ENCODE assay signal across 14 cellular contexts in the genomic region with DNA sequence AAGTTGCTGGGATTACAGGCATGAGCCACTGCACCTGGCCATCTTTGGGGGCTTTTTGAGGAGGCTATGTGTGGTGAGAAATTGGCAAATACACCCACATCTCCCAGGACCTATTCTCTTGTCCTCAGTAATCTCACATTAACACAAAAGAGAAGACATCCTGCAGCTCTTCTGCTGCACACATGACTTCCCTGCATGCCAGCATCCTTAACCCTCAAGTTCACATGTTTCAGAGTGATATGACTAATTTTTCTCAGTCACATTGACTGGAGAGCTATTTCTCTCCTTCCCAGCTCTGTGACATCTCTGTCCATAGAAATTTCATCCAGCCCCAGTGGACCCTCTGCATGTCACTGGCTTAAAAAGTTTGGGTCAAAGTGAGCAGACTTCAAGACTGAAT. TPM values are rescaled to one million over a fixed set of nuclear protein-coding genes. Genes with fewer than 3 reads are reported as not detected.
DNase-seq lines count a peak whose midpoint lies in the region; ATAC-seq and TF ChIP-seq lines count a peak whose summit lies in the region.
"Had no signal": no experiment of that assay in that cellular context is flagged by ENCODE, and none has a peak within 500 bp of the region (broad histone marks: within the 10 kb centered on the region; RNA-seq: fewer than 3 reads in every experiment).

No MANE protein-coding gene starts in this region.

- H3K27ac Mint-ChIP-seq in activated CD4-positive, alpha-beta memory T cell treated with anti-CD3 and anti-CD28 coated beads for 36 hours: no peak overlapping the region
- H3K27ac Mint-ChIP-seq in activated CD4-positive, alpha-beta memory T cell treated with anti-CD3 and anti-CD28 coated beads, Interleukin-2, amount 10 ng/mL, durations not matched to agents 7 days and 5 days: no peak overlapping the region
- peak overlapping the region; percentile 11 for H3K27ac Mint-ChIP-seq in central memory CD8-positive, alpha-beta T cell (ENCODE audit: low read depth)
- peak overlapping the region; percentile 32 for H3K27ac Mint-ChIP-seq in osteocyte (ENCODE audit: unreplicated experiment)

- peak; percentile 13 for DNase-seq in activated CD4-positive, alpha-beta memory T cell treated with anti-CD3 and anti-CD28 coated beads for 36 hours
- DNase-seq in activated CD4-positive, alpha-beta memory T cell treated with anti-CD3 and anti-CD28 coated beads, Interleukin-2, amount 10 ng/mL, durations not matched to agents 7 days and 5 days: no peak
- DNase-seq in OCI-LY7 (ENCODE audit: low spot score) (no peak), osteocyte (ENCODE audit: extremely low spot score, unreplicated experiment) (no peak), epidermal melanocyte (ENCODE audit: insufficient read length, low spot score) (no peak), left lung (no peak)
- no peak for DNase-seq in central memory CD8-positive, alpha-beta T cell (ENCODE audit: low spot score in 2 of 2)
- DNase-seq: COR-L47, left ventricle myocardium inferior had no signal

- peak overlapping the region; percentile 45; the same call in 1 of the 2 replicates for H2AFZ ChIP-seq in OCI-LY7 (ENCODE audit: low read length)
- H2AFZ ChIP-seq: parathyroid adenoma had no signal

- peaks cover 24% of the 10 kb centered on the region for H3K79me2 ChIP-seq in OCI-LY7 (ENCODE audit: insufficient read depth, low read depth, low read length)
- H3K79me2 ChIP-seq: parathyroid adenoma had no signal

- TF ChIP-seq CTCF in OCI-LY7 (conservative IDR thresholded peaks at IDR 0.05; ENCODE audit: low read length) (no peak), osteocyte (IDR thresholded peaks at IDR 0.05) (no peak), left lung (IDR thresholded peaks at IDR 0.05) (no peak)

- ATAC-seq in central memory CD8-positive, alpha-beta T cell (replicated peaks; ENCODE audit: extremely low read depth, poor library complexity, severe bottlenecking): no peak
- no peak for ATAC-seq in GM21381 (IDR thresholded peaks at IDR 0.05; ENCODE audit: unreplicated experiment)
- ATAC-seq in left lung: no peak
- ATAC-seq: activated CD4-positive, CD25-positive, alpha-beta regulatory T cell treated with anti-CD3 and anti-CD28 coated beads, Interleukin-2, amount 50 U/mL, for 24 hours had no signal

- no peaks in the 10 kb centered on the region for H4K20me1 ChIP-seq in OCI-LY7 (ENCODE audit: insufficient read depth, low read length)

- no peaks in the 10 kb centered on the region for H3K9me3 ChIP-seq in OCI-LY7 (ENCODE audit: low read length)
- no peaks in the 10 kb centered on the region for H3K9me3 ChIP-seq in left lung
- H3K9me3 ChIP-seq: left ventricle myocardium inferior had no signal

- CTCF ChIA-PET in activated CD4-positive, alpha-beta memory T cell treated with anti-CD3 and anti-CD28 coated beads for 36 hours (lab: Charles Lee): interaction anchor here (0.9 to 2.0 kb wide), 2 partner anchors 14 to 122 kb away, joined by 3 to 10 read pairs; no protein-coding TSS in a partner anchor
- CTCF ChIA-PET in activated CD4-positive, alpha-beta memory T cell treated with anti-CD3 and anti-CD28 coated beads, Interleukin-2, amount 10 ng/mL, durations not matched to agents 7 days and 5 days (lab: Charles Lee): interaction anchor here (1.3 kb wide), 1 partner anchor 9 kb away, joined by 3 read pairs; no protein-coding TSS in a partner anchor
- CTCF ChIA-PET in OCI-LY7 (lab: Charles Lee; ENCODE audit: unreplicated experiment): no interaction called here

- H3K9me2 ChIP-seq in OCI-LY7 (ENCODE audit: insufficient read depth, low read length): no peaks in the 10 kb centered on the region

- intact Hi-C loops in activated CD4-positive, alpha-beta memory T cell treated with anti-CD3 and anti-CD28 coated beads for 36 hours (cut with micrococcal nuclease): loop anchor here (5.0 to 10.0 kb wide), 2 partner anchors 241 to 403 kb away; a partner anchor contains a TSS
- intact Hi-C loops in OCI-LY7 (cut with micrococcal nuclease; ENCODE audit: unreplicated experiment): no loop called here
- intact Hi-C loops in left lung (cut with DNase I): no loop called here

- no TSS peak for BruUV-seq in OCI-LY7 (replicated peaks; lab: Mats Ljungman, UMichigan)

- H3K27ac ChIP-seq in OCI-LY7 (ENCODE audit: low read depth, low read length, poor library complexity, severe bottlenecking) (no peak overlapping the region), left lung (no peak overlapping the region)
- H3K27ac ChIP-seq: cardiac muscle cell, left ventricle myocardium inferior, parathyroid adenoma had no signal

- H3K4me2 ChIP-seq in OCI-LY7 (ENCODE audit: low read length): no peak overlapping the region

- peaks cover 0 to 18% of the 10 kb centered on the region in 2 donors for H3K27me3 ChIP-seq in left lung

- no peak overlapping the region for H3K4me3 Mint-ChIP-seq in activated CD4-positive, alpha-beta memory T cell treated with anti-CD3 and anti-CD28 coated beads for 36 hours
- H3K4me3 Mint-ChIP-seq in activated CD4-positive, alpha-beta memory T cell treated with anti-CD3 and anti-CD28 coated beads, Interleukin-2, amount 10 ng/mL, durations not matched to agents 7 days and 5 days: no peak overlapping the region
- H3K4me3 Mint-ChIP-seq in central memory CD8-positive, alpha-beta T cell: no peak overlapping the region
- peak overlapping the region; percentile 38 for H3K4me3 Mint-ChIP-seq in osteocyte (ENCODE audit: unreplicated experiment)

- no peaks in the 10 kb centered on the region for H3K36me3 Mint-ChIP-seq in activated CD4-positive, alpha-beta memory T cell treated with anti-CD3 and anti-CD28 coated beads for 36 hours
- no peaks in the 10 kb centered on the region for H3K36me3 Mint-ChIP-seq in activated CD4-positive, alpha-beta memory T cell treated with anti-CD3 and anti-CD28 coated beads, Interleukin-2, amount 10 ng/mL, durations not matched to agents 7 days and 5 days (ENCODE audit: low read depth)
- H3K36me3 Mint-ChIP-seq in central memory CD8-positive, alpha-beta T cell (ENCODE audit: insufficient read depth): peaks cover 8% of the 10 kb centered on the region
- no peaks in the 10 kb centered on the region for H3K36me3 Mint-ChIP-seq in osteocyte (ENCODE audit: unreplicated experiment)

- H3K4me1 Mint-ChIP-seq in activated CD4-positive, alpha-beta memory T cell treated with anti-CD3 and anti-CD28 coated beads for 36 hours (ENCODE audit: low read depth): peaks cover 40% of the 10 kb centered on the region
- H3K4me1 Mint-ChIP-seq in activated CD4-positive, alpha-beta memory T cell treated with anti-CD3 and anti-CD28 coated beads, Interleukin-2, amount 10 ng/mL, durations not matched to agents 7 days and 5 days: peaks cover 39% of the 10 kb centered on the region
- peaks cover 12% of the 10 kb centered on the region for H3K4me1 Mint-ChIP-seq in central memory CD8-positive, alpha-beta T cell
- H3K4me1 Mint-ChIP-seq in osteocyte (ENCODE audit: unreplicated experiment): peaks cover 41% of the 10 kb centered on the region

- H3K4me1 ChIP-seq in OCI-LY7 (ENCODE audit: insufficient read depth, low read length, poor library complexity, severe bottlenecking): peaks cover 21% of the 10 kb centered on the region
- peaks cover 5 to 30% of the 10 kb centered on the region in 2 donors for H3K4me1 ChIP-seq in left lung
- H3K4me1 ChIP-seq: parathyroid adenoma had no signal

- no peaks in the 10 kb centered on the region for H3K27me3 Mint-ChIP-seq in activated CD4-positive, alpha-beta memory T cell treated with anti-CD3 and anti-CD28 coated beads for 36 hours
- H3K27me3 Mint-ChIP-seq in activated CD4-positive, alpha-beta memory T cell treated with anti-CD3 and anti-CD28 coated beads, Interleukin-2, amount 10 ng/mL, durations not matched to agents 7 days and 5 days: peaks cover 2% of the 10 kb centered on the region
- no peaks in the 10 kb centered on the region for H3K27me3 Mint-ChIP-seq in central memory CD8-positive, alpha-beta T cell
- H3K27me3 Mint-ChIP-seq in osteocyte (ENCODE audit: unreplicated experiment): no peaks in the 10 kb centered on the region

- no peak overlapping the region for H3K4me3 ChIP-seq in OCI-LY7 (ENCODE audit: low read depth, low read length, poor library complexity, severe bottlenecking)
- H3K4me3 ChIP-seq in left lung: no peak overlapping the region
- H3K4me3 ChIP-seq: cardiac muscle cell, left ventricle myocardium inferior had no signal

- H3K36me3 ChIP-seq in OCI-LY7 (ENCODE audit: insufficient read depth, low read length): no peaks in the 10 kb centered on the region
- no peaks in the 10 kb centered on the region for H3K36me3 ChIP-seq in left lung
- H3K36me3 ChIP-seq: cardiac muscle cell, left ventricle myocardium inferior had no signal

- POLR2A ChIA-PET in activated CD4-positive, alpha-beta memory T cell treated with anti-CD3 and anti-CD28 coated beads for 36 hours (lab: Charles Lee): no interaction called here
- POLR2A ChIA-PET in activated CD4-positive, alpha-beta memory T cell treated with anti-CD3 and anti-CD28 coated beads, Interleukin-2, amount 10 ng/mL, durations not matched to agents 7 days and 5 days (lab: Charles Lee): interaction anchor here (0.7 to 1.3 kb wide), 2 partner anchors 36 to 136 kb away, joined by 4 read pairs; no protein-coding TSS in a partner anchor
- POLR2A ChIA-PET in OCI-LY7 (lab: Charles Lee): interaction anchor here (0.7 kb wide), 1 partner anchor 126 kb away, joined by 4 read pairs; no protein-coding TSS in a partner anchor

- H3K9me3 Mint-ChIP-seq in activated CD4-positive, alpha-beta memory T cell treated with anti-CD3 and anti-CD28 coated beads for 36 hours: no peaks in the 10 kb centered on the region
- no peaks in the 10 kb centered on the region for H3K9me3 Mint-ChIP-seq in activated CD4-positive, alpha-beta memory T cell treated with anti-CD3 and anti-CD28 coated beads, Interleukin-2, amount 10 ng/mL, durations not matched to agents 7 days and 5 days
- H3K9me3 Mint-ChIP-seq in central memory CD8-positive, alpha-beta T cell: no peaks in the 10 kb centered on the region
- no peaks in the 10 kb centered on the region for H3K9me3 Mint-ChIP-seq in osteocyte (ENCODE audit: unreplicated experiment)

RNA-seq across cellular contexts. Expression of a gene that starts 1.9 kb away (rescaled TPM):
- 10 to 100 TPM; 50.1 to 51.3 TPM for total RNA-seq in activated CD4-positive, alpha-beta memory T cell treated with anti-CD3 and anti-CD28 coated beads for 36 hours
- total RNA-seq in activated CD4-positive, alpha-beta memory T cell treated with anti-CD3 and anti-CD28 coated beads, Interleukin-2, amount 10 ng/mL, durations not matched to agents 7 days and 5 days: 10 to 100 TPM; 35.4 to 35.7 TPM
- total RNA-seq in OCI-LY7 (2014; rRNA removed; shearing (Covaris generic)): 57.4 and 66.8 TPM in 2 replicates
- 53.5 and 59.8 TPM in 2 replicates for total RNA-seq in OCI-LY7 (2022)
- total RNA-seq in osteocyte: 40.3 and 46.5 TPM in 2 replicates
- 10 to 100 TPM; 36.1 to 42.2 TPM for total RNA-seq in left lung

RNA-seq across cellular contexts. Expression of a gene that starts 37.0 kb away (rescaled TPM):
- 10 to 100 TPM; 36.3 to 39.6 TPM for total RNA-seq in activated CD4-positive, alpha-beta memory T cell treated with anti-CD3 and anti-CD28 coated beads for 36 hours
- total RNA-seq in activated CD4-positive, alpha-beta memory T cell treated with anti-CD3 and anti-CD28 coated beads, Interleukin-2, amount 10 ng/mL, durations not matched to agents 7 days and 5 days: 10 to 100 TPM; 27.7 to 30.9 TPM
- not detected in 2 replicates for total RNA-seq in OCI-LY7 (2014; rRNA removed; shearing (Covaris generic))
- total RNA-seq in OCI-LY7 (2022) (not detected in 2 replicates), osteocyte (not detected in 2 replicates), left lung (10 to 100 TPM; 17.2 to 22.3 TPM)

RNA-seq across cellular contexts. Expression of a gene that starts 38.8 kb away (rescaled TPM):
- not detected for total RNA-seq in activated CD4-positive, alpha-beta memory T cell treated with anti-CD3 and anti-CD28 coated beads for 36 hours
- not detected for total RNA-seq in activated CD4-positive, alpha-beta memory T cell treated with anti-CD3 and anti-CD28 coated beads, Interleukin-2, amount 10 ng/mL, durations not matched to agents 7 days and 5 days
- total RNA-seq in OCI-LY7 (2014; rRNA removed; shearing (Covaris generic)): not detected in 2 replicates
- total RNA-seq in OCI-LY7 (2022) (not detected in 2 replicates), osteocyte (3.6 and 5.2 TPM in 2 replicates), left lung (not detected)
- total RNA-seq: HT-29, left ventricle myocardium inferior had no signal

Comparison
In these comparisons a context has a peak if more than half of its experiments do, and no peak if none do; other contexts are left out.
1. H3K27ac Mint-ChIP-seq: peak in central memory CD8-positive, alpha-beta T cell (single experiment) and osteocyte (single experiment); none in activated CD4-positive, alpha-beta memory T cell treated with anti-CD3 and anti-CD28 coated beads for 36 hours (single experiment) and activated CD4-positive, alpha-beta memory T cell treated with anti-CD3 and anti-CD28 coated beads, Interleukin-2, amount 10 ng/mL, durations not matched to agents 7 days and 5 days (single experiment).
2. RNA of a gene that starts 37.0 kb away (total RNA-seq): 36.3 to 39.6 TPM in activated CD4-positive, alpha-beta memory T cell treated with anti-CD3 and anti-CD28 coated beads for 36 hours, 27.7 to 30.9 TPM in activated CD4-positive, alpha-beta memory T cell treated with anti-CD3 and anti-CD28 coated beads, Interleukin-2, amount 10 ng/mL, durations not matched to agents 7 days and 5 days and 17.2 to 22.3 TPM in left lung; not detected in OCI-LY7 and not detected in osteocyte; every median in the first group is over 10 times any median in the second.